Comparison of ENCODE assay signal across 12 cellular contexts in genomic region chr17:77833769-77834168, GRCh38.
"Had no signal": no experiment of that assay in that cellular context is flagged by ENCODE, and none has a peak within 500 bp of the region (broad histone marks: within the 10 kb centered on the region; RNA-seq: fewer than 3 reads in every experiment).

No MANE protein-coding gene starts in this region.

- H3K9me3 ChIP-seq: suprapubic skin had no signal

- H3K9me3 Mint-ChIP-seq: central memory CD8-positive, alpha-beta T cell; nephron progenitor cell; type B pancreatic cell had no signal

- H3K4me3 Mint-ChIP-seq: activated CD4-positive, alpha-beta T cell treated with anti-CD3 and anti-CD28 coated beads, Interleukin-2, amount 10 ng/mL, durations not matched to agents 24 days and 14 days; activated CD8-positive, alpha-beta T cell treated with anti-CD3 and anti-CD28 coated beads, Interleukin-2, amount 10 ng/mL, durations not matched to agents 7 days and 5 days; nephron progenitor cell; type B pancreatic cell had no signal

- H3K36me3 Mint-ChIP-seq: type B pancreatic cell had no signal

- H3K4me1 ChIP-seq: foreskin keratinocyte had no signal

- H3K27me3 ChIP-seq: brain microvascular endothelial cell, suprapubic skin had no signal

- DNase-seq: cortex of kidney; effector CD8-positive, alpha-beta T cell; nephron progenitor cell; stimulated activated naive CD4-positive, alpha-beta T cell had no signal

- H3K36me3 ChIP-seq: brain microvascular endothelial cell, suprapubic skin had no signal

- H3K27me3 Mint-ChIP-seq: central memory CD8-positive, alpha-beta T cell had no signal

- H3K27ac ChIP-seq: foreskin keratinocyte, suprapubic skin had no signal

- H3K4me3 ChIP-seq: suprapubic skin had no signal

- H3K27ac Mint-ChIP-seq: activated CD4-positive, alpha-beta T cell treated with anti-CD3 and anti-CD28 coated beads, Interleukin-2, amount 10 ng/mL, durations not matched to agents 24 days and 14 days; activated naive CD4-positive, alpha-beta T cell treated with anti-CD3 and anti-CD28 coated beads, Interleukin-2, amount 50 U/mL, for 72 hours; type B pancreatic cell had no signal
